ENCODE assay signal across 17 cellular contexts in the genomic region with DNA sequence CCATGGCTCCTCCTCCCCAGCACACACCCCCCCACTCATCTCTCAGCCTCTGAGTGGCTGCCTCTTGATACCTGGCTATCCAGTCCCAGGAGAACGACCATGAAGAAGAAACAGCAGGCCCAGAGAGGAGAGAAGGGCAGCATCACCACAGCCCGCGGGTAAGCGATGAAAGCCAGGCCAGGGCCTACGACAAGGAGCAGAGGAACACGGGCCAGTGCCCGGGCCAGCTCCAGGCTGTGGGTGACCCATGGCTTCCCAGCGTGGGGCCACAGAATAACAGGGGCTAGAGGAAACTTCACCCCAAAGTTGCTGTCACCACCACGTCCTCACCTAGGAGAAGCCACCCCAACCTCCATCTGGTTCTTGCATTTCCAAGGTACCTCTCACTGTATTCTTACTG. TPM values are rescaled to one million over a fixed set of nuclear protein-coding genes. Genes with fewer than 3 reads are reported as not detected.
DNase-seq lines count a peak whose midpoint lies in the region.
"Had no signal": no experiment of that assay in that cellular context is flagged by ENCODE, and none has a peak within 500 bp of the region (broad histone marks: within the 10 kb centered on the region; RNA-seq: fewer than 3 reads in every experiment).

No MANE protein-coding gene starts in this region.

- intact Hi-C loops in posterior vena cava (cut with DNase I), result no loop called here

- peak; percentile 31 for DNase-seq in activated effector memory CD4-positive, alpha-beta T cell treated with anti-CD3 and anti-CD28 coated beads, Interleukin-2, amount 50 U/mL, for 16 hours
- no peak for DNase-seq in activated effector memory CD4-positive, alpha-beta T cell treated with Interleukin-2 at 50 U/mL for 16 hours
- peak; percentile 45 for DNase-seq in ecto neural progenitor cell (ENCODE audit: low spot score)
- peak; percentile 29 for DNase-seq in posterior vena cava (ENCODE audit: low spot score)
- no peak for DNase-seq in mesenteric fat pad (ENCODE audit: low spot score)
- no peak for DNase-seq in HPDE6-E6E7 (ENCODE audit: extremely low spot score)
- no peak for DNase-seq in NCI-H1694 treated with DMSO at 0.1 percent for 48 hours (lab: John Stamatoyannopoulos, UW)
- DNase-seq: AML-193; CD4-positive, alpha-beta memory T cell; DMS153; DMS79; GDM1; GM23248; HCEC 1CT; HFFc6; IMR-90 had no signal

RNA-seq across cellular contexts. Expression of a gene that starts 10.4 kb away (rescaled TPM):
- 1 to 10 TPM in 1 of 2 donors, under 1 TPM in 1; 1.00 to 1.0 TPM for total RNA-seq in posterior vena cava
- 3.4 TPM for total RNA-seq in mesenteric fat pad
- total RNA-seq: GM23248, HFFc6, IMR-90 had no signal

RNA-seq across cellular contexts. Expression of a gene that starts 38.3 kb away (rescaled TPM):
- not detected for total RNA-seq in posterior vena cava
- total RNA-seq in mesenteric fat pad, result not detected
- total RNA-seq: Daoy, GM23248, HFFc6 had no signal

Comparison
In these comparisons a context has a peak if more than half of its experiments do, and no peak if none do; other contexts are left out.
1. DNase-seq: peak in activated effector memory CD4-positive, alpha-beta T cell treated with anti-CD3 and anti-CD28 coated beads, Interleukin-2, amount 50 U/mL, for 16 hours (single experiment), ecto neural progenitor cell (single experiment) and posterior vena cava (single experiment); none in activated effector memory CD4-positive, alpha-beta T cell treated with Interleukin-2 at 50 U/mL for 16 hours (single experiment), mesenteric fat pad (single experiment), HPDE6-E6E7 (single experiment) and NCI-H1694 treated with DMSO at 0.1 percent for 48 hours (single experiment).